ENCODE assay signal across 24 cellular contexts in the genomic region with DNA sequence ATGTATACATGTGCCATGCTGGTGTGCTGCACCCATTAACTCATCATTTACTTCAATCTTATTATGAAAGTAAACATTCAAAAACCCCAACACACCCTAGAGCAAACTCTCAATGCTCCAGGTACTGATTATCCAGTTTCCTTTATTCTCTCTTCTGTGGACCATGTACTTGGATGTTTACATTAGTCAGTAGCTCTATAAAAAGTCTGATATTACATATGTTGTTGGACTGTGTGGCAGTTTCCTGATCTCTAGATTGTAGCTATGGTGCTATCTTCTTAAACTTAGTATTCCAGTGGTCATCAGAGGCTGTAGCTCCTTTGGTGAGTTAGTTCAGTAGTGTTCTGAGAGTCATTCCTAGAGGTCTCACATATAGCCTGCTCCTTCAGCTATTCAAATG. TPM values are rescaled to one million over a fixed set of nuclear protein-coding genes. Genes with fewer than 3 reads are reported as not detected.
"Had no signal": no experiment of that assay in that cellular context is flagged by ENCODE, and none has a peak within 500 bp of the region (broad histone marks: within the 10 kb centered on the region; RNA-seq: fewer than 3 reads in every experiment).

No MANE protein-coding gene starts in this region.

- H3K4me1 ChIP-seq: colonic mucosa had no signal

- H3K4me3 ChIP-seq: colonic mucosa, esophagus muscularis mucosa, hepatocyte, left lung, lung, right lobe of liver, skin epidermis, upper lobe of left lung had no signal

- H3K27ac ChIP-seq: colonic mucosa, esophagus muscularis mucosa, hepatocyte, left lung, right lobe of liver, skin epidermis, upper lobe of left lung had no signal

- H3K36me3 ChIP-seq: colonic mucosa, esophagus muscularis mucosa, left lung, right lobe of liver, upper lobe of left lung had no signal

- ATAC-seq: left lung; naive thymus-derived CD4-positive, alpha-beta T cell; stimulated activated naive B cell treated with anti-CD40 and anti-IgM and Interleukin-4, amounts not matched to agents 10 μg/mL and 1 μg/mL and 100 μg/mL, for 72 hours had no signal

- H3K9me3 ChIP-seq: colonic mucosa, esophagus muscularis mucosa, left lung, right lobe of liver, upper lobe of left lung had no signal

- DNase-seq: activated CD4-positive, alpha-beta memory T cell treated with anti-CD3 and anti-CD28 coated beads for 36 hours; activated CD4-positive, alpha-beta T cell treated with anti-CD3 and anti-CD28 coated beads for 48 hours; activated naive CD4-positive, alpha-beta T cell treated with anti-CD3 and anti-CD28 coated beads for 36 hours; activated naive CD8-positive, alpha-beta T cell treated with anti-CD3 and anti-CD28 coated beads, Interleukin-2, amount 10 ng/mL, durations not matched to agents 7 days and 5 days; activated T-cell treated with anti-CD3 and anti-CD28 coated beads, Interleukin-2, amount 50 U/mL, for 48 hours; amniotic stem cell; colonic mucosa; glutamatergic neuron; immature natural killer cell; left lung; naive thymus-derived CD4-positive, alpha-beta T cell; occipital lobe; right lobe of liver; stimulated activated naive B cell treated with anti-CD40 and anti-IgM and Interleukin-4, amounts not matched to agents 10 μg/mL and 1 μg/mL and 100 μg/mL, for 72 hours; T-helper 9 cell; upper lobe of left lung had no signal

RNA-seq across cellular contexts. Expression of a gene that starts 29.2 kb away (rescaled TPM):
- total RNA-seq: bronchial epithelial cell, esophagus muscularis mucosa, frontal cortex, hepatocyte, neural crest cell had no signal

RNA-seq across cellular contexts. Expression of a gene that starts 53.4 kb away (rescaled TPM):
- total RNA-seq: bronchial epithelial cell, kidney epithelial cell had no signal
